Comparison of ENCODE assay signal across 20 cellular contexts in genomic region chr12:80756875-80757274, GRCh38. TPM values are rescaled to one million over a fixed set of nuclear protein-coding genes. Genes with fewer than 3 reads are reported as not detected.
DNase-seq lines count a peak whose midpoint lies in the region; ATAC-seq and TF ChIP-seq lines count a peak whose summit lies in the region.
"Had no signal": no experiment of that assay in that cellular context is flagged by ENCODE, and none has a peak within 500 bp of the region (broad histone marks: within the 10 kb centered on the region; RNA-seq: fewer than 3 reads in every experiment).

No MANE protein-coding gene starts in this region.

- 65 to 88% methylated on average over 1 of the region's 1 CpG for WGBS in body of pancreas, 2 donors

- POLR2A ChIA-PET in MCF 10A (lab: Yijun Ruan, JAX), result no interaction called here

- no peak overlapping the region for H3K4me3 Mint-ChIP-seq in MCF 10A (ENCODE audit: unreplicated experiment)
- H3K4me3 Mint-ChIP-seq: CD4-positive, CD25-positive, alpha-beta regulatory T cell; central memory CD8-positive, alpha-beta T cell had no signal

- CTCF ChIA-PET in MCF 10A (lab: Yijun Ruan, JAX), result no interaction called here

- ATAC-seq in GM19351 (IDR thresholded peaks at IDR 0.05; ENCODE audit: unreplicated experiment) (peak; percentile 88), HG02798 (IDR thresholded peaks at IDR 0.05; ENCODE audit: poor library complexity, unreplicated experiment) (peak; percentile 79), mucosa of descending colon (no peak), body of pancreas (no peak)

- no peaks in the 10 kb centered on the region for H3K4me1 Mint-ChIP-seq in MCF 10A (ENCODE audit: insufficient read depth, unreplicated experiment)
- H3K4me1 Mint-ChIP-seq: CD4-positive, CD25-positive, alpha-beta regulatory T cell; central memory CD8-positive, alpha-beta T cell had no signal

- intact Hi-C loops in mucosa of descending colon (cut with DNase I, micrococcal nuclease), result no loop called here
- intact Hi-C loops in body of pancreas (cut with DNase I), result no loop called here
- intact Hi-C loops in MCF 10A (cut with micrococcal nuclease), result no loop called here

- BruUV-seq in MCF 10A (replicated peaks; lab: Mats Ljungman, UMichigan), result no TSS peak

- H3K36me3 ChIP-seq in mucosa of descending colon (ENCODE audit: low read depth) (no peaks in the 10 kb centered on the region), body of pancreas (replicated peaks in 1 of 2; ENCODE audit: insufficient read depth in 1 of 2, low read depth in 2 of 2) (no peaks in the 10 kb centered on the region)
- H3K36me3 ChIP-seq: neutrophil, transverse colon had no signal

- no peaks in the 10 kb centered on the region for H3K27me3 ChIP-seq in body of pancreas
- H3K27me3 ChIP-seq: transverse colon had no signal

- no peak overlapping the region for H3K4me3 ChIP-seq in mucosa of descending colon
- H3K4me3 ChIP-seq in body of pancreas, result no peak overlapping the region
- H3K4me3 ChIP-seq: transverse colon had no signal

- no peak for TF ChIP-seq CTCF in mucosa of descending colon (IDR thresholded peaks at IDR 0.05)
- TF ChIP-seq CTCF in body of pancreas (IDR thresholded peaks at IDR 0.05), result no peak
- TF ChIP-seq CTCF in MCF 10A (IDR thresholded peaks at IDR 0.05; ENCODE audit: unreplicated experiment), result no peak

- H3K9me3 ChIP-seq in mucosa of descending colon (no peaks in the 10 kb centered on the region), body of pancreas (no peaks in the 10 kb centered on the region)
- H3K9me3 ChIP-seq: neutrophil, transverse colon had no signal

- no peak overlapping the region for H3K27ac ChIP-seq in body of pancreas
- H3K27ac ChIP-seq: epithelial cell of prostate, neutrophil, RWPE1, transverse colon had no signal

- no peaks in the 10 kb centered on the region for H3K4me1 ChIP-seq in mucosa of descending colon (ENCODE audit: low read depth)
- H3K4me1 ChIP-seq in body of pancreas, result no peaks in the 10 kb centered on the region
- H3K4me1 ChIP-seq: transverse colon had no signal

- no peaks in the 10 kb centered on the region for H3K9me3 Mint-ChIP-seq in MCF 10A (ENCODE audit: unreplicated experiment)

- TF ChIP-seq POLR2A in body of pancreas (IDR thresholded peaks at IDR 0.05), result no peak

- peaks cover 66% of the 10 kb centered on the region for H3K27me3 Mint-ChIP-seq in MCF 10A (ENCODE audit: insufficient read depth, unreplicated experiment)
- H3K27me3 Mint-ChIP-seq: CD4-positive, CD25-positive, alpha-beta regulatory T cell; central memory CD8-positive, alpha-beta T cell had no signal

- DNase-seq in LHCN-M2 (ENCODE audit: low read depth) (peak; percentile 44), stromal cell of bone marrow (ENCODE audit: low read depth) (peak; percentile 11), mucosa of descending colon (no peak), body of pancreas (no peak), putamen (ENCODE audit: low spot score) (no peak), MCF 10A (ENCODE audit: unreplicated experiment) (no peak)
- DNase-seq: activated CD8-positive, alpha-beta memory T cell treated with anti-CD3 and anti-CD28 coated beads for 24 hours; CD4-positive, CD25-positive, alpha-beta regulatory T cell; NCI-H1092; NCI-H524; stimulated activated CD4-positive, alpha-beta T cell treated with anti-CD3 and anti-CD28 coated beads, Interleukin-12 subunit alpha, Interleukin-12 subunit beta, amount 100 ng/mL, for 4 hours; transverse colon had no signal

- no peaks in the 10 kb centered on the region for H3K36me3 Mint-ChIP-seq in MCF 10A (ENCODE audit: insufficient read depth, unreplicated experiment)
- H3K36me3 Mint-ChIP-seq: CD4-positive, CD25-positive, alpha-beta regulatory T cell had no signal

- no peak overlapping the region for H3K27ac Mint-ChIP-seq in MCF 10A (ENCODE audit: low read depth, unreplicated experiment)
- H3K27ac Mint-ChIP-seq: CD4-positive, CD25-positive, alpha-beta regulatory T cell had no signal

RNA-seq across cellular contexts. Expression of gene MYF5, which starts 40.2 kb away (rescaled TPM):
- total RNA-seq in LHCN-M2 (2014; rRNA removed) (628 and 957 TPM in 2 replicates), mucosa of descending colon (not detected), body of pancreas (not detected), MCF 10A (2022) (not detected in 2 replicates)
- polyA plus RNA-seq in LHCN-M2 (2012), result 241 TPM
- total RNA-seq: CD4-positive, CD25-positive, alpha-beta regulatory T cell; Daoy; lung microvascular endothelial cell; transverse colon had no signal
- polyA plus RNA-seq: CD4-positive, CD25-positive, alpha-beta regulatory T cell had no signal

RNA-seq across cellular contexts. Expression of gene MYF6, which starts 49.4 kb away (rescaled TPM):
- total RNA-seq in LHCN-M2 (2014; rRNA removed) (29.3 and 29.4 TPM in 2 replicates), mucosa of descending colon (not detected), body of pancreas (not detected), MCF 10A (2022) (not detected in 2 replicates)
- polyA plus RNA-seq in LHCN-M2 (2012), result 11.5 TPM
- total RNA-seq: CD4-positive, CD25-positive, alpha-beta regulatory T cell; Daoy; lung microvascular endothelial cell had no signal
- polyA plus RNA-seq: CD4-positive, CD25-positive, alpha-beta regulatory T cell had no signal

Comparison
In these comparisons a context has a peak if more than half of its experiments do, and no peak if none do; other contexts are left out.
1. ATAC-seq: peak in GM19351 (single experiment) and HG02798 (single experiment); none in mucosa of descending colon (single experiment) and body of pancreas (single experiment).
2. DNase-seq: peak in LHCN-M2 (single experiment) and stromal cell of bone marrow (single experiment); none in mucosa of descending colon (0 of 3), body of pancreas (0 of 4), putamen (single experiment) and MCF 10A (single experiment).
3. RNA of gene MYF5, which starts 40.2 kb away (total RNA-seq): 628 to 957 TPM in LHCN-M2; not detected in mucosa of descending colon, not detected in body of pancreas and not detected in MCF 10A; every median in the first group is over 100 times any median in the second.
4. RNA of gene MYF6, which starts 49.4 kb away (total RNA-seq): 29.3 to 29.4 TPM in LHCN-M2; not detected in mucosa of descending colon, not detected in body of pancreas and not detected in MCF 10A; every median in the first group is over 10 times any median in the second.